In genomic region chr5:142529626-142530278, GRCh38 we compare ENCODE assay signal across 14 cellular contexts.
A peak's percentile ranks its signal among the peaks of the same experiment; 100 is the strongest.
DNase-seq lines count a peak whose midpoint lies in the region; ATAC-seq and TF ChIP-seq lines count a peak whose summit lies in the region.
"Had no signal": no experiment of that assay in that cellular context is flagged by ENCODE, and none has a peak within 500 bp of the region (broad histone marks: within the 10 kb centered on the region; RNA-seq: fewer than 3 reads in every experiment).

No MANE protein-coding gene starts in this region.

- H3K4me3 ChIP-seq in MG63: no peak overlapping the region
- H3K4me3 ChIP-seq in cardiac fibroblast (replicated peaks in 1 of 2; ENCODE audit: low read depth in 2 of 2, low read length in 2 of 2): no peak overlapping the region
- H3K4me3 ChIP-seq in neural progenitor cell: no peak overlapping the region
- H3K4me3 ChIP-seq: BLaER1 treated with 17β-estradiol and CSF1 and Interleukin-3, amounts not matched to agents 10 nM and 100 nM had no signal

- H4K20me1 ChIP-seq in neural progenitor cell (ENCODE audit: low read depth): no peaks in the 10 kb centered on the region
- H4K20me1 ChIP-seq: BLaER1 treated with 17β-estradiol and CSF1 and Interleukin-3, amounts not matched to agents 10 nM and 100 nM had no signal

- peaks cover 8% of the 10 kb centered on the region for H3K9me3 Mint-ChIP-seq in neural progenitor cell
- no peaks in the 10 kb centered on the region for H3K9me3 Mint-ChIP-seq in activated CD8-positive, alpha-beta T cell treated with anti-CD3 and anti-CD28 coated beads, Interleukin-2, amount 10 ng/mL, durations not matched to agents 7 days and 5 days (ENCODE audit: insufficient read depth)

- no peaks in the 10 kb centered on the region for H3K36me3 ChIP-seq in MG63
- H3K36me3 ChIP-seq in neural progenitor cell: no peaks in the 10 kb centered on the region
- H3K36me3 ChIP-seq: BLaER1 treated with 17β-estradiol and CSF1 and Interleukin-3, amounts not matched to agents 10 nM and 100 nM had no signal

- no peaks in the 10 kb centered on the region for H3K4me1 ChIP-seq in neural progenitor cell

- H3K4me3 Mint-ChIP-seq in neural progenitor cell: peak overlapping the region; percentile 41
- H3K4me3 Mint-ChIP-seq in activated CD8-positive, alpha-beta T cell treated with anti-CD3 and anti-CD28 coated beads, Interleukin-2, amount 10 ng/mL, durations not matched to agents 7 days and 5 days: no peak overlapping the region

- no peak overlapping the region for H3K27ac ChIP-seq in neural progenitor cell
- H3K27ac ChIP-seq: BLaER1 treated with 17β-estradiol and CSF1 and Interleukin-3, amounts not matched to agents 10 nM and 100 nM had no signal

- H3F3A ChIP-seq in neural progenitor cell (ENCODE audit: low read depth): no peaks in the 10 kb centered on the region

- H3K9me3 ChIP-seq in MG63: no peaks in the 10 kb centered on the region; the same call in 1 of the 2 replicates
- H3K9me3 ChIP-seq in neural progenitor cell (ENCODE audit: low read depth): no peaks in the 10 kb centered on the region

- H3K36me3 Mint-ChIP-seq in neural progenitor cell: peaks cover 3% of the 10 kb centered on the region
- no peaks in the 10 kb centered on the region for H3K36me3 Mint-ChIP-seq in activated CD8-positive, alpha-beta T cell treated with anti-CD3 and anti-CD28 coated beads, Interleukin-2, amount 10 ng/mL, durations not matched to agents 7 days and 5 days (ENCODE audit: low read depth)

- POLR2A ChIA-PET in activated CD8-positive, alpha-beta T cell treated with anti-CD3 and anti-CD28 coated beads, Interleukin-2, amount 10 ng/mL, durations not matched to agents 7 days and 5 days (lab: Charles Lee): no interaction called here

- H2AFZ ChIP-seq in neural progenitor cell (replicated peaks): no peak overlapping the region

- no peak for TF ChIP-seq CTCF in cardiac fibroblast (IDR thresholded peaks at IDR 0.05; ENCODE audit: low read depth, low read length)
- no peak for TF ChIP-seq CTCF in neural progenitor cell (IDR thresholded peaks at IDR 0.05)

- no peaks in the 10 kb centered on the region for H3K79me2 ChIP-seq in neural progenitor cell (ENCODE audit: low read depth)

- CTCF ChIA-PET in activated CD8-positive, alpha-beta T cell treated with anti-CD3 and anti-CD28 coated beads, Interleukin-2, amount 10 ng/mL, durations not matched to agents 7 days and 5 days (lab: Charles Lee): no interaction called here

- H3K4me1 Mint-ChIP-seq in neural progenitor cell: no peaks in the 10 kb centered on the region
- H3K4me1 Mint-ChIP-seq in activated CD8-positive, alpha-beta T cell treated with anti-CD3 and anti-CD28 coated beads, Interleukin-2, amount 10 ng/mL, durations not matched to agents 7 days and 5 days (ENCODE audit: low read depth): peaks cover 1% of the 10 kb centered on the region

- H3K27me3 ChIP-seq in MG63 (no peaks in the 10 kb centered on the region), neural progenitor cell (no peaks in the 10 kb centered on the region)
- H3K27me3 ChIP-seq: BLaER1 treated with 17β-estradiol and CSF1 and Interleukin-3, amounts not matched to agents 10 nM and 100 nM had no signal

- ATAC-seq in activated CD8-positive, alpha-beta T cell treated with anti-CD3 and anti-CD28 coated beads, Interleukin-2, amount 10 ng/mL, durations not matched to agents 7 days and 5 days: no peak
- ATAC-seq: stimulated activated naive CD8-positive, alpha-beta T cell treated with anti-CD3 and anti-CD28 coated beads, Interleukin-15, Interleukin-2, amounts not matched to agents 100 U/mL and 50 U/mL, for 24 hours had no signal

- DNase-seq in Daoy (ENCODE audit: low read depth): peak; percentile 85
- DNase-seq in MG63: peak; percentile 57
- peak; percentile 39 to 92 for DNase-seq in cardiac fibroblast (ENCODE audit: low read depth in 2 of 2)
- DNase-seq in neural progenitor cell (ENCODE audit: low spot score): no peak
- no peak for DNase-seq in D341Med (ENCODE audit: low spot score)
- no peak for DNase-seq in activated CD8-positive, alpha-beta T cell treated with anti-CD3 and anti-CD28 coated beads, Interleukin-2, amount 10 ng/mL, durations not matched to agents 7 days and 5 days
- DNase-seq in mesenteric fat pad (ENCODE audit: low spot score): no peak
- no peak for DNase-seq in activated naive CD4-positive, alpha-beta T cell treated with anti-CD3 and anti-CD28 coated beads, Interleukin-2, amount 50 U/mL, for 16 hours
- DNase-seq: activated CD4-positive, alpha-beta T cell treated with anti-CD3 and anti-CD28 coated beads, Interleukin-2, amount 50 U/mL, for 48 hours; activated gamma-delta T cell; caudate nucleus; stimulated activated CD4-positive, alpha-beta T cell treated with anti-CD3 and anti-CD28 coated beads, Interleukin-4, amount 100 ng/mL, for 4 hours; stimulated activated naive CD8-positive, alpha-beta T cell treated with anti-CD3 and anti-CD28 coated beads, Interleukin-15, Interleukin-2, amounts not matched to agents 100 U/mL and 50 U/mL, for 24 hours had no signal

- H3K9ac ChIP-seq in neural progenitor cell: no peak overlapping the region
- H3K9ac ChIP-seq: BLaER1 treated with 17β-estradiol and CSF1 and Interleukin-3, amounts not matched to agents 10 nM and 100 nM had no signal

- no peak overlapping the region for H3K27ac Mint-ChIP-seq in neural progenitor cell
- H3K27ac Mint-ChIP-seq in activated CD8-positive, alpha-beta T cell treated with anti-CD3 and anti-CD28 coated beads, Interleukin-2, amount 10 ng/mL, durations not matched to agents 7 days and 5 days: no peak overlapping the region

- no peak overlapping the region for H3K4me2 ChIP-seq in neural progenitor cell
- H3K4me2 ChIP-seq: BLaER1 treated with 17β-estradiol and CSF1 and Interleukin-3, amounts not matched to agents 10 nM and 100 nM had no signal

- peaks cover 5% of the 10 kb centered on the region for H3K27me3 Mint-ChIP-seq in neural progenitor cell (ENCODE audit: insufficient read depth, low read depth)
- H3K27me3 Mint-ChIP-seq in activated CD8-positive, alpha-beta T cell treated with anti-CD3 and anti-CD28 coated beads, Interleukin-2, amount 10 ng/mL, durations not matched to agents 7 days and 5 days (ENCODE audit: low read depth): peaks cover 2% of the 10 kb centered on the region

Comparison
In these comparisons a context has a peak if more than half of its experiments do, and no peak if none do; other contexts are left out.
1. DNase-seq: peak in Daoy (single experiment), MG63 (single experiment) and cardiac fibroblast (2 of 2); none in neural progenitor cell (single experiment), D341Med (single experiment), activated CD8-positive, alpha-beta T cell treated with anti-CD3 and anti-CD28 coated beads, Interleukin-2, amount 10 ng/mL, durations not matched to agents 7 days and 5 days (single experiment), mesenteric fat pad (single experiment) and activated naive CD4-positive, alpha-beta T cell treated with anti-CD3 and anti-CD28 coated beads, Interleukin-2, amount 50 U/mL, for 16 hours (single experiment).